ENCODE assay signal across 17 cellular contexts in the genomic region with DNA sequence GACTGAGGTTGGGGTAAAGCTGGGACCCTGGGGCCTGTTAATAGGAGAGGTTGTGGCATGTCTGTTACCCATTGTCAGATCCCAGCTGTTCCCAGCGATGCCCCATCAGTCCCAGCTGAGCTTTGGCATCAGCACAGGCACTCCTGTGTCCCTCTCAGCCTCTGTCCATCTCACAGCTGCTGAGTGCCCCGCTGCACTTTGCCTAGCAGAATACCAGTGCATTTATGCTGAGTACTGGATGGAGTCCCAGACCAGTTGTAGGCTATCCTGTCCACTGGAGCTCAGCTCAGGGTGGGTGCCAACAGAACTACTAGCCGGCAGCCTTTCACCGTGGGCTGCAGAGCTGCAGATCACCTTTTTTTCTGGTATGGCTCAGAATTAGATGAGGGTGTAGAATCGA. TPM values are rescaled to one million over a fixed set of nuclear protein-coding genes. Genes with fewer than 3 reads are reported as not detected.
DNase-seq lines count a peak whose midpoint lies in the region; ATAC-seq and TF ChIP-seq lines count a peak whose summit lies in the region.
"Had no signal": no experiment of that assay in that cellular context is flagged by ENCODE, and none has a peak within 500 bp of the region (broad histone marks: within the 10 kb centered on the region; RNA-seq: fewer than 3 reads in every experiment).

No MANE protein-coding gene starts in this region.

- no peak for ATAC-seq in GM19397 (IDR thresholded peaks at IDR 0.05; ENCODE audit: unreplicated experiment)

- in situ Hi-C loops in G401 (cut with HindIII; ENCODE audit: low sequenced_read_pairs): no loop called here

- H3K9me3 ChIP-seq in muscle layer of colon (ENCODE audit: low read length) (no peaks in the 10 kb centered on the region), stomach smooth muscle (ENCODE audit: control insufficient read depth in 2 of 2, low read length in 2 of 2) (no peaks in the 10 kb centered on the region)

- H3K27ac ChIP-seq in coronary artery (no peak overlapping the region), muscle layer of colon (ENCODE audit: low read depth, low read length) (peak overlapping the region; percentile 26), stomach smooth muscle (ENCODE audit: low read length) (peak overlapping the region; percentile 55)

- no peak overlapping the region for H3K4me3 ChIP-seq in coronary artery
- no peak overlapping the region for H3K4me3 ChIP-seq in muscle layer of colon (ENCODE audit: low read depth in 1 of 2, low read length in 2 of 2)
- no peak overlapping the region for H3K4me3 ChIP-seq in stomach smooth muscle (ENCODE audit: low read length in 2 of 2)

- H3K36me3 ChIP-seq in muscle layer of colon (ENCODE audit: insufficient read depth, low read length): no peaks in the 10 kb centered on the region
- peaks cover 0 to 7% of the 10 kb centered on the region in 2 donors for H3K36me3 ChIP-seq in stomach smooth muscle (ENCODE audit: control insufficient read depth in 2 of 2, insufficient read depth in 2 of 2, low read length in 2 of 2)

- DNase-seq in G401 (ENCODE audit: low spot score): peak; percentile 74
- peak; percentile 64 for DNase-seq in coronary artery (ENCODE audit: low spot score)
- DNase-seq in NCI-H774 (lab: John Stamatoyannopoulos, UW): no peak
- no peak for DNase-seq in central memory CD4-positive, alpha-beta T cell
- DNase-seq: ACHN; CD4-positive, alpha-beta memory T cell; GDM1; H9; KG1; NCI-H1048; SHP77 treated with DMSO at 0.1 percent for 48 hours had no signal

- peaks cover 76% of the 10 kb centered on the region for H3K4me1 ChIP-seq in muscle layer of colon (ENCODE audit: insufficient read depth, low read length)
- peaks cover 54% of the 10 kb centered on the region for H3K4me1 ChIP-seq in stomach smooth muscle (ENCODE audit: control insufficient read depth, insufficient read depth, low read length)

- H3K27me3 ChIP-seq in muscle layer of colon (ENCODE audit: control insufficient read depth in 1 of 2, insufficient read depth in 2 of 2, low read length in 2 of 2) (no peaks in the 10 kb centered on the region), stomach smooth muscle (ENCODE audit: control insufficient read depth in 1 of 2, insufficient read depth in 2 of 2, low read length in 2 of 2) (no peaks in the 10 kb centered on the region)

- H3K9ac ChIP-seq in muscle layer of colon (ENCODE audit: low read length) (no peak overlapping the region), stomach smooth muscle (ENCODE audit: low read length in 2 of 2) (no peak overlapping the region)

- no peak for TF ChIP-seq CTCF in coronary artery (IDR thresholded peaks at IDR 0.05)

RNA-seq across cellular contexts. Expression of a gene that starts 9.9 kb away (rescaled TPM):
- not detected in 2 replicates for total RNA-seq in G401 (2014; rRNA removed; shearing (Covaris generic))
- total RNA-seq: B cell; CD4-positive, alpha-beta memory T cell; NCI-H460 had no signal

RNA-seq across cellular contexts. Expression of a gene that starts 42.0 kb away (rescaled TPM):
- total RNA-seq in G401 (2014; rRNA removed; shearing (Covaris generic)): not detected in 2 replicates
- total RNA-seq: M059J, NCI-H460 had no signal

Comparison
In these comparisons a context has a peak if more than half of its experiments do, and no peak if none do; other contexts are left out.
1. DNase-seq: peak in G401 (single experiment) and coronary artery (single experiment); none in NCI-H774 (single experiment) and central memory CD4-positive, alpha-beta T cell (single experiment).
2. H3K27ac ChIP-seq: peak in muscle layer of colon (single experiment) and stomach smooth muscle (single experiment); none in coronary artery (0 of 2).